ENCODE assay signal across 21 cellular contexts in the genomic region with DNA sequence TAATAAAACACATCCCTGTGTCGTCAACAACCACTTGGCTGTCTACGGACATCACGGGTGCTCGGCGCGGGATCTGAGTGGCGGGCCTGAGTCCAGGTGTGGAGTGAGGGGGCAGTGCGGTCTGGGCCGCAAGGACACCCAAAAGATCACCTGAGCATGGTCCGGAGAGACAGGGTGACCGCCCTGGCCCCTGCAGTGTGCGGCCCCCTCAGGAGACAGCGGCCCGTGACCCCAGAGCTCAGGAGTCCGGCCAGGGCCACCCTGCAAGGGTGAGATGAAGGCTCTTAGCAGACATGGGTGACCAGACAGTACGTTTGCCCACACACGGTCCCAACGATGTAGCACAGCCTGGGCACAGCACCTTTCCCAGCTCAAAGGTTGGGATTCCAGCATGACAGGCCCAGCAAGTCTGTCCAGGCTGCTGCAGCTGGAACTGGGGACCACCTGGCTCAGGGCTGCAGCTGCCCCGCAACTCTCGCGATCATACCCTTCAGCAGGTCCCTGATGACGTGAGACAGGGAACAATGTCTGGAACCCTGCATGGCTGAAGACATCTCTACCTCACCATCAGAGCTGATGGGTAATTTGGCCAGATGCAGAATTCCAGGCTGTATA.
"Had no signal": no experiment of that assay in that cellular context is flagged by ENCODE, and none has a peak within 500 bp of the region (broad histone marks: within the 10 kb centered on the region; RNA-seq: fewer than 3 reads in every experiment).

No MANE protein-coding gene starts in this region.

- H3K4me3 Mint-ChIP-seq: naive thymus-derived CD8-positive, alpha-beta T cell; stimulated activated naive B cell treated with anti-CD40 and anti-IgM and Interleukin-4, amounts not matched to agents 10 μg/mL and 1 μg/mL and 100 μg/mL, for 72 hours; stimulated activated naive CD8-positive, alpha-beta T cell treated with anti-CD3 and anti-CD28 coated beads, Interleukin-15, Interleukin-2, amounts not matched to agents 100 ng/mL and 50 ng/mL, for 24 hours had no signal

- H3K27me3 Mint-ChIP-seq: naive thymus-derived CD8-positive, alpha-beta T cell; stimulated activated naive B cell treated with anti-CD40 and anti-IgM and Interleukin-4, amounts not matched to agents 10 μg/mL and 1 μg/mL and 100 μg/mL, for 72 hours; stimulated activated naive CD8-positive, alpha-beta T cell treated with anti-CD3 and anti-CD28 coated beads, Interleukin-15, Interleukin-2, amounts not matched to agents 100 ng/mL and 50 ng/mL, for 24 hours had no signal

- H3K4me3 ChIP-seq: coronary artery, esophagus muscularis mucosa, heart right ventricle, pancreas, sigmoid colon, spleen, thoracic aorta, tibial nerve had no signal

- DNase-seq: dermis blood vessel endothelial cell; effector memory CD4-positive, alpha-beta T cell; foreskin melanocyte; glutamatergic neuron; hippocampal formation; kidney glomerular epithelial cell; mammary epithelial cell; mesendoderm; midbrain; naive thymus-derived CD8-positive, alpha-beta T cell; sigmoid colon; spleen; stimulated activated naive B cell treated with anti-CD40 and anti-IgM and Interleukin-4, amounts not matched to agents 10 μg/mL and 1 μg/mL and 100 μg/mL, for 72 hours had no signal

- H3K36me3 ChIP-seq: heart right ventricle, neutrophil, pancreas, sigmoid colon, thoracic aorta had no signal

- H3K27me3 ChIP-seq: esophagus muscularis mucosa, heart right ventricle, neutrophil, pancreas, sigmoid colon, spleen, tibial nerve had no signal

- ATAC-seq: heart right ventricle; naive thymus-derived CD8-positive, alpha-beta T cell; pancreas; stimulated activated naive B cell treated with anti-CD40 and anti-IgM and Interleukin-4, amounts not matched to agents 10 μg/mL and 1 μg/mL and 100 μg/mL, for 72 hours had no signal

- H3K9me3 ChIP-seq: esophagus muscularis mucosa, heart right ventricle, neutrophil, pancreas, sigmoid colon, spleen, thoracic aorta, tibial nerve had no signal

- H3K4me1 ChIP-seq: pancreas had no signal

- H3K9me3 Mint-ChIP-seq: naive thymus-derived CD8-positive, alpha-beta T cell; stimulated activated naive B cell treated with anti-CD40 and anti-IgM and Interleukin-4, amounts not matched to agents 10 μg/mL and 1 μg/mL and 100 μg/mL, for 72 hours; stimulated activated naive CD8-positive, alpha-beta T cell treated with anti-CD3 and anti-CD28 coated beads, Interleukin-15, Interleukin-2, amounts not matched to agents 100 ng/mL and 50 ng/mL, for 24 hours had no signal

- H3K27ac ChIP-seq: coronary artery, esophagus muscularis mucosa, heart right ventricle, neutrophil, pancreas, sigmoid colon, spleen, thoracic aorta, tibial nerve had no signal

- H3K27ac Mint-ChIP-seq: stimulated activated naive B cell treated with anti-CD40 and anti-IgM and Interleukin-4, amounts not matched to agents 10 μg/mL and 1 μg/mL and 100 μg/mL, for 72 hours; stimulated activated naive CD8-positive, alpha-beta T cell treated with anti-CD3 and anti-CD28 coated beads, Interleukin-15, Interleukin-2, amounts not matched to agents 100 ng/mL and 50 ng/mL, for 24 hours had no signal
